In genomic region chr5:95043648-95044047, GRCh38 we compare ENCODE assay signal across 14 cellular contexts.
DNase-seq lines count a peak whose midpoint lies in the region; ATAC-seq and TF ChIP-seq lines count a peak whose summit lies in the region.
"Had no signal": no experiment of that assay in that cellular context is flagged by ENCODE, and none has a peak within 500 bp of the region (broad histone marks: within the 10 kb centered on the region; RNA-seq: fewer than 3 reads in every experiment).

No MANE protein-coding gene starts in this region.

- in situ Hi-C loops in G401 (cut with HindIII; ENCODE audit: low sequenced_read_pairs) = no loop called here

- H3K36me3 ChIP-seq in left ventricle myocardium inferior (no peaks in the 10 kb centered on the region), neutrophil (no peaks in the 10 kb centered on the region), tibial artery (no peaks in the 10 kb centered on the region)

- H3K36me3 Mint-ChIP-seq in dendritic cell treated with granulocyte-macrophage colony-stimulating factor and Interleukin-4, amounts not matched to agents 40 ng/mL and 50 ng/mL, for 4 days (ENCODE audit: low read depth) = peaks cover 6% of the 10 kb centered on the region
- H3K36me3 Mint-ChIP-seq: CD8-positive, alpha-beta T cell; IgD-negative memory B cell had no signal

- H3K9me3 ChIP-seq in left ventricle myocardium inferior (replicated peaks) (peaks cover 14% of the 10 kb centered on the region), neutrophil (no peaks in the 10 kb centered on the region), tibial artery (no peaks in the 10 kb centered on the region)

- no peaks in the 10 kb centered on the region for H3K9me3 Mint-ChIP-seq in dendritic cell treated with granulocyte-macrophage colony-stimulating factor and Interleukin-4, amounts not matched to agents 40 ng/mL and 50 ng/mL, for 4 days
- H3K9me3 Mint-ChIP-seq: CD8-positive, alpha-beta T cell; GM23338; HFFc6 had no signal

- H3K27ac Mint-ChIP-seq in dendritic cell treated with granulocyte-macrophage colony-stimulating factor and Interleukin-4, amounts not matched to agents 40 ng/mL and 50 ng/mL, for 4 days = peak overlapping the region; percentile 59
- H3K27ac Mint-ChIP-seq: CD8-positive, alpha-beta T cell; GM23338; HFFc6; IgD-negative memory B cell had no signal

- H3K27ac ChIP-seq in left ventricle myocardium inferior (replicated peaks) = peak overlapping the region; percentile 15
- peak overlapping the region; percentile 62 for H3K27ac ChIP-seq in neutrophil
- H3K27ac ChIP-seq in tibial artery = no peak overlapping the region

- H3K4me3 ChIP-seq in left ventricle myocardium inferior (no peak overlapping the region), neutrophil (ENCODE audit: low read depth in 1 of 2, low read length in 1 of 2) (no peak overlapping the region), tibial artery (no peak overlapping the region)
- H3K4me3 ChIP-seq: GM23338 had no signal

- intact Hi-C loops in left ventricle myocardium inferior (cut with micrococcal nuclease) (no loop called here), Right ventricle myocardium superior (cut with DNase I) (no loop called here), tibial artery (cut with DNase I; ENCODE audit: low total_unique reads) (no loop called here)
- intact Hi-C loops in dendritic cell treated with granulocyte-macrophage colony-stimulating factor and Interleukin-4, amounts not matched to agents 40 ng/mL and 50 ng/mL, for 4 days (cut with micrococcal nuclease) = no loop called here

- peaks cover 49% of the 10 kb centered on the region for H3K4me1 Mint-ChIP-seq in dendritic cell treated with granulocyte-macrophage colony-stimulating factor and Interleukin-4, amounts not matched to agents 40 ng/mL and 50 ng/mL, for 4 days (ENCODE audit: low read depth)
- H3K4me1 Mint-ChIP-seq: IgD-negative memory B cell had no signal

- DNase-seq in left ventricle myocardium inferior = no peak
- DNase-seq in Right ventricle myocardium superior = no peak
- peak; percentile 40 for DNase-seq in G401 (ENCODE audit: low spot score)
- DNase-seq in NCI-H510A treated with DMSO at 0.1 percent for 48 hours (lab: John Stamatoyannopoulos, UW) = no peak
- DNase-seq in tibial artery = no peak
- DNase-seq: Calu3; CD8-positive, alpha-beta T cell; HFFc6 had no signal

- H3K4me3 Mint-ChIP-seq in dendritic cell treated with granulocyte-macrophage colony-stimulating factor and Interleukin-4, amounts not matched to agents 40 ng/mL and 50 ng/mL, for 4 days = no peak overlapping the region
- H3K4me3 Mint-ChIP-seq: CD8-positive, alpha-beta T cell; GM23338; HFFc6; IgD-negative memory B cell had no signal

- no peaks in the 10 kb centered on the region for H3K27me3 ChIP-seq in left ventricle myocardium inferior (ENCODE audit: low read depth)
- no peaks in the 10 kb centered on the region for H3K27me3 ChIP-seq in neutrophil
- H3K27me3 ChIP-seq in tibial artery = no peaks in the 10 kb centered on the region

- ATAC-seq in Right ventricle myocardium superior (ENCODE audit: poor library complexity) (no peak), HG02938 (IDR thresholded peaks at IDR 0.05; ENCODE audit: unreplicated experiment) (no peak)
- ATAC-seq: CD8-positive, alpha-beta T cell; HCT116 had no signal

- H3K4me1 ChIP-seq in left ventricle myocardium inferior (peaks cover 16% of the 10 kb centered on the region), neutrophil (ENCODE audit: control insufficient read depth in 1 of 2, insufficient read depth in 1 of 2, low read depth in 1 of 2, low read length in 1 of 2) (peaks cover 40 to 62% of the 10 kb centered on the region in 2 experiments), tibial artery (no peaks in the 10 kb centered on the region)

- H3K27me3 Mint-ChIP-seq in dendritic cell treated with granulocyte-macrophage colony-stimulating factor and Interleukin-4, amounts not matched to agents 40 ng/mL and 50 ng/mL, for 4 days = no peaks in the 10 kb centered on the region
- H3K27me3 Mint-ChIP-seq: IgD-negative memory B cell had no signal

- no peak for TF ChIP-seq CTCF in left ventricle myocardium inferior (IDR thresholded peaks at IDR 0.05; ENCODE audit: borderline replicate concordance)
- TF ChIP-seq CTCF in neutrophil (IDR thresholded peaks at IDR 0.05) = no peak
- no peak for TF ChIP-seq CTCF in tibial artery (IDR thresholded peaks at IDR 0.05)

Comparison
In these comparisons a context has a peak if more than half of its experiments do, and no peak if none do; other contexts are left out.
1. H3K27ac ChIP-seq: peak in left ventricle myocardium inferior (single experiment) and neutrophil (single experiment); none in tibial artery (0 of 2).